8 cellular contexts compared by ENCODE assay signal in genomic region chr19:9674669-9675357, GRCh38. TPM values are rescaled to one million over a fixed set of nuclear protein-coding genes. Genes with fewer than 3 reads are reported as not detected.
DNase-seq lines count a peak whose midpoint lies in the region; ATAC-seq and TF ChIP-seq lines count a peak whose summit lies in the region.

Gene ZNF562, minus strand, starts transcription at chr19:9675100. Its CDS starts 14,356 bp downstream, at chr19:9660744.

- H3K27me3 ChIP-seq in HAP-1 (ENCODE audit: low read depth) (no peaks in the 10 kb centered on the region), upper lobe of left lung (no peaks in the 10 kb centered on the region)

- intact Hi-C loops in cardiac septum (cut with DNase I) = loop anchor here (2.0 kb wide), 1 partner anchor 94 kb away; the partner anchor contains the start of gene ZNF846
- intact Hi-C loops in posterior cingulate gyrus (cut with DNase I) = loop anchor here (2.0 to 10.0 kb wide), 2 partner anchors 54 to 110 kb away; partner anchors contain the start of gene ZNF561

- in situ Hi-C loops in HAP-1 (cut with MboI; ENCODE audit: low sequenced_read_pairs) = no loop called here

- no peaks in the 10 kb centered on the region for H3K27me3 Mint-ChIP-seq in activated naive CD8-positive, alpha-beta T cell treated with anti-CD3 and anti-CD28 coated beads, Interleukin-2, amount 50 U/mL, for 24 hours

- peaks cover 36% of the 10 kb centered on the region for H3K9me3 Mint-ChIP-seq in activated naive CD8-positive, alpha-beta T cell treated with anti-CD3 and anti-CD28 coated beads, Interleukin-2, amount 50 U/mL, for 24 hours

- DNase-seq in EH (ENCODE audit: low read depth) (peak; percentile 88), HAP-1 (ENCODE audit: low spot score in 2 of 2) (peak; percentile 76 to 92), NAMALWA (ENCODE audit: low spot score) (peak; percentile 89), SW480 (ENCODE audit: low spot score) (peak; percentile 91), cardiac septum (ENCODE audit: low spot score) (peak; percentile 96), posterior cingulate gyrus (peak; percentile 81 to 98 (median 88)), upper lobe of left lung (peak; percentile 82 to 94)
- DNase-seq in activated naive CD8-positive, alpha-beta T cell treated with anti-CD3 and anti-CD28 coated beads, Interleukin-2, amount 50 U/mL, for 24 hours = peak; percentile 85

- ATAC-seq in activated naive CD8-positive, alpha-beta T cell treated with anti-CD3 and anti-CD28 coated beads, Interleukin-2, amount 50 U/mL, for 24 hours = peak; percentile 81
- ATAC-seq in upper lobe of left lung (ENCODE audit: low FRiP score in 2 of 2) = peak; percentile 93 to 98

- no peak for TF ChIP-seq EP300 in upper lobe of left lung (IDR thresholded peaks at IDR 0.05)

- H3K4me1 ChIP-seq in HAP-1 (no peaks in the 10 kb centered on the region), upper lobe of left lung (no peaks in the 10 kb centered on the region)

- H3K4me3 ChIP-seq in HAP-1 = peak within 1 kb of the TSS; percentile 73
- H3K4me3 ChIP-seq in upper lobe of left lung = peak within 1 kb of the TSS; percentile 67 to 81 (median 73)

- H3K9me3 ChIP-seq in HAP-1 = peaks cover 17% of the 10 kb centered on the region
- H3K9me3 ChIP-seq in upper lobe of left lung = peaks cover 8 to 32% (median 19%) of the 10 kb centered on the region in 4 donors

- peak in 1 of 6 experiments; percentile 28 for TF ChIP-seq CTCF in upper lobe of left lung (IDR thresholded peaks at IDR 0.05)

- peak within 1 kb of the TSS; percentile 83 for H3K4me3 Mint-ChIP-seq in activated naive CD8-positive, alpha-beta T cell treated with anti-CD3 and anti-CD28 coated beads, Interleukin-2, amount 50 U/mL, for 24 hours

- H3K36me3 ChIP-seq in HAP-1 (replicated peaks) (peaks cover 16% of the 10 kb centered on the region), upper lobe of left lung (peaks cover 0 to 14% (median 1%) of the 10 kb centered on the region in 4 donors)

- H3K4me1 Mint-ChIP-seq in activated naive CD8-positive, alpha-beta T cell treated with anti-CD3 and anti-CD28 coated beads, Interleukin-2, amount 50 U/mL, for 24 hours = peaks cover 34% of the 10 kb centered on the region

- peak within 1 kb of the TSS; percentile 95 for H3K27ac Mint-ChIP-seq in activated naive CD8-positive, alpha-beta T cell treated with anti-CD3 and anti-CD28 coated beads, Interleukin-2, amount 50 U/mL, for 24 hours

- whole genome bisulfite sequencing in upper lobe of left lung, 2 donors = 1% methylated on average over 29 to 40 of the region's 40 CpGs

- H3K27ac ChIP-seq in upper lobe of left lung = peak within 1 kb of the TSS; percentile 89 to 97 (median 94)

- peaks cover 52% of the 10 kb centered on the region for H3K36me3 Mint-ChIP-seq in activated naive CD8-positive, alpha-beta T cell treated with anti-CD3 and anti-CD28 coated beads, Interleukin-2, amount 50 U/mL, for 24 hours (ENCODE audit: low read depth)

- TF ChIP-seq POLR2A in upper lobe of left lung (IDR thresholded peaks at IDR 0.05) = peak in 2 of 4 donors; percentile 35 to 70

RNA-seq across cellular contexts. Expression of gene ZNF562, which starts in this region (rescaled TPM):
- 21.9 TPM for total RNA-seq in cardiac septum
- 10 to 100 TPM; 21.4 to 33.2 (median 24.3) TPM for total RNA-seq in upper lobe of left lung

Comparison
In these comparisons a context has a peak if more than half of its experiments do, and no peak if none do; other contexts are left out.
1. Peak in every context shown above with its lines: DNase-seq, ATAC-seq, H3K4me3 ChIP-seq and H3K27ac ChIP-seq.